In genomic region chr5:139755892-139756671, GRCh38 we compare ENCODE assay signal across 8 cellular contexts.
DNase-seq lines count a peak whose midpoint lies in the region; ATAC-seq and TF ChIP-seq lines count a peak whose summit lies in the region.

No MANE protein-coding gene starts in this region.

- H3K4me1 ChIP-seq in endocrine pancreas (ENCODE audit: control insufficient read depth, insufficient read depth, low read length): no peaks in the 10 kb centered on the region

- no peak for TF ChIP-seq CTCF in retinal pigment epithelial cell (conservative IDR thresholded peaks at IDR 0.05; ENCODE audit: low read depth, low read length)

- H3K9ac ChIP-seq in endocrine pancreas (ENCODE audit: control insufficient read depth, insufficient read depth, low read length): peak overlapping the region; percentile 50

- H3K9me3 ChIP-seq in endocrine pancreas (ENCODE audit: control insufficient read depth, low read length): no peaks in the 10 kb centered on the region

- H3K27me3 ChIP-seq in endocrine pancreas (ENCODE audit: control insufficient read depth, insufficient read depth, low read length): no peaks in the 10 kb centered on the region

- no peaks in the 10 kb centered on the region for H3K36me3 ChIP-seq in endocrine pancreas (ENCODE audit: control insufficient read depth, insufficient read depth, low read length)

- ATAC-seq in GM21737 (IDR thresholded peaks at IDR 0.05; ENCODE audit: unreplicated experiment): no peak

- peak overlapping the region; percentile 40 for H3K4me3 ChIP-seq in endocrine pancreas (ENCODE audit: control insufficient read depth, insufficient read depth, low read length)
- H3K4me3 ChIP-seq in retinal pigment epithelial cell (ENCODE audit: low read length): peak overlapping the region; percentile 35

- DNase-seq in NCI-H82 (lab: John Stamatoyannopoulos, UW): peak; percentile 54
- no peak for DNase-seq in NCI-H82 treated with DMSO at 0.1 percent for 48 hours (lab: John Stamatoyannopoulos, UW; ENCODE audit: unreplicated experiment)
- DNase-seq in NCI-H2227 treated with DMSO at 0.1 percent for 48 hours (lab: John Stamatoyannopoulos, UW): peak; percentile 53
- no peak for DNase-seq in retinal pigment epithelial cell (ENCODE audit: low read depth)
- no peak for DNase-seq in T1000 (lab: John Stamatoyannopoulos, UW)
- DNase-seq in AG08395 (ENCODE audit: low spot score): no peak

Comparison
In these comparisons a context has a peak if more than half of its experiments do, and no peak if none do; other contexts are left out.
1. DNase-seq: peak in NCI-H82 (single experiment) and NCI-H2227 treated with DMSO at 0.1 percent for 48 hours (single experiment); none in NCI-H82 treated with DMSO at 0.1 percent for 48 hours (single experiment), retinal pigment epithelial cell (single experiment), T1000 (single experiment) and AG08395 (single experiment).